22 cellular contexts compared by ENCODE assay signal in genomic region chr2:120515759-120516295, GRCh38.
A peak's percentile ranks its signal among the peaks of the same experiment; 100 is the strongest.
DNase-seq lines count a peak whose midpoint lies in the region; ATAC-seq, FAIRE-seq and TF ChIP-seq lines count a peak whose summit lies in the region.
"Had no signal": no experiment of that assay in that cellular context is flagged by ENCODE, and none has a peak within 500 bp of the region (broad histone marks: within the 10 kb centered on the region; RNA-seq: fewer than 3 reads in every experiment).

No MANE protein-coding gene starts in this region.

- H3K9me3 Mint-ChIP-seq in activated CD8-positive, alpha-beta T cell treated with anti-CD3 and anti-CD28 coated beads for 36 hours, result no peaks in the 10 kb centered on the region

- TF ChIP-seq RAD21 in liver (IDR thresholded peaks at IDR 0.05), result no peak

- no peaks in the 10 kb centered on the region for H3K4me1 ChIP-seq in HEK293 (ENCODE audit: control insufficient read depth, insufficient read depth, low read length)
- H3K4me1 ChIP-seq in adipocyte (ENCODE audit: control insufficient read depth, insufficient read depth, low read length), result peaks cover 19% of the 10 kb centered on the region
- peaks cover 0 to 23% (median 15%) of the 10 kb centered on the region in 4 donors for H3K4me1 ChIP-seq in liver (ENCODE audit: control insufficient read depth in 4 of 4, insufficient read depth in 4 of 4, low read length in 3 of 4)
- H3K4me1 ChIP-seq: A549 had no signal

- H3K4me1 Mint-ChIP-seq in activated CD8-positive, alpha-beta T cell treated with anti-CD3 and anti-CD28 coated beads for 36 hours (ENCODE audit: low read depth), result no peaks in the 10 kb centered on the region

- intact Hi-C loops in activated CD8-positive, alpha-beta T cell treated with anti-CD3 and anti-CD28 coated beads for 36 hours (cut with micrococcal nuclease), result no loop called here

- H3K27me3 Mint-ChIP-seq in activated CD8-positive, alpha-beta T cell treated with anti-CD3 and anti-CD28 coated beads for 36 hours, result peaks cover 7% of the 10 kb centered on the region

- DNase-seq in adipocyte (ENCODE audit: low read depth) (peak; percentile 34), urothelium cell line (ENCODE audit: low spot score) (no peak), glomerular visceral epithelial cell (ENCODE audit: extremely low spot score) (no peak)
- DNase-seq in activated CD8-positive, alpha-beta T cell treated with anti-CD3 and anti-CD28 coated beads for 36 hours, result no peak
- DNase-seq: 8988T; ACHN; C1 segment of cervical spinal cord; Calu3; CD4-positive, alpha-beta memory T cell; COR-L47; DMS53; DMS79 treated with DMSO at 0.1 percent for 48 hours; GF-D8; GOT3 had no signal

- WGBS in liver, result 92% methylated on average over 2 of the region's 2 CpGs

- H3K36me3 ChIP-seq in HEK293 (ENCODE audit: control insufficient read depth in 2 of 2, insufficient read depth in 1 of 2, low read length in 2 of 2) (no peaks in the 10 kb centered on the region), adipocyte (ENCODE audit: control insufficient read depth, insufficient read depth, low read length, severe bottlenecking) (no peaks in the 10 kb centered on the region), liver (ENCODE audit: control insufficient read depth in 4 of 4, insufficient read depth in 3 of 4, low read depth in 1 of 4, low read length in 3 of 4) (no peaks in the 10 kb centered on the region)
- H3K36me3 ChIP-seq: HAP-1 had no signal

- H3K4me3 Mint-ChIP-seq in activated CD8-positive, alpha-beta T cell treated with anti-CD3 and anti-CD28 coated beads for 36 hours, result no peak overlapping the region
- H3K4me3 Mint-ChIP-seq: CD4-positive, alpha-beta memory T cell had no signal

- no peaks in the 10 kb centered on the region for H3K36me3 Mint-ChIP-seq in activated CD8-positive, alpha-beta T cell treated with anti-CD3 and anti-CD28 coated beads for 36 hours (ENCODE audit: low read depth)
- H3K36me3 Mint-ChIP-seq: CD4-positive, alpha-beta memory T cell had no signal

- peaks cover 21% of the 10 kb centered on the region for H3K27me3 ChIP-seq in adipocyte (replicated peaks; ENCODE audit: control insufficient read depth, insufficient read depth, low read length)
- no peaks in the 10 kb centered on the region for H3K27me3 ChIP-seq in liver (ENCODE audit: control insufficient read depth in 4 of 4, insufficient read depth in 4 of 4, low read length in 3 of 4)

- H3K4me3 ChIP-seq in HEK293 (ENCODE audit: low read depth, low read length) (no peak overlapping the region), adipocyte (ENCODE audit: low read length) (no peak overlapping the region), liver (ENCODE audit: low read depth in 1 of 3, low read length in 3 of 3) (no peak overlapping the region)
- H3K4me3 ChIP-seq: A549, HAP-1 had no signal

- POLR2A ChIA-PET in HEK293 (lab: Yijun Ruan, JAX), result no interaction called here
- POLR2A ChIA-PET in activated CD8-positive, alpha-beta T cell treated with anti-CD3 and anti-CD28 coated beads for 36 hours (lab: Charles Lee), result no interaction called here

- TF ChIP-seq CTCF in HEK293 (tag by site-specific recombination; IDR thresholded peaks at IDR 0.05) (no peak), liver (IDR thresholded peaks at IDR 0.05; ENCODE audit: low read depth, low read length, missing input control) (no peak)
- no peak for TF ChIP-seq CTCF in activated CD8-positive, alpha-beta T cell treated with anti-CD3 and anti-CD28 coated beads for 36 hours (IDR thresholded peaks at IDR 0.05)

- H3K27ac Mint-ChIP-seq in activated CD8-positive, alpha-beta T cell treated with anti-CD3 and anti-CD28 coated beads for 36 hours, result no peak overlapping the region

- FAIRE-seq in urothelium cell line (lab: Jason Lieb, UNC), result peak; percentile 79
- FAIRE-seq: A549, GM12891, GM18507, H54 had no signal

- ATAC-seq in HG03521 (IDR thresholded peaks at IDR 0.05; ENCODE audit: unreplicated experiment), result no peak
- ATAC-seq in activated CD8-positive, alpha-beta T cell treated with anti-CD3 and anti-CD28 coated beads for 36 hours, result no peak
- ATAC-seq: A549 had no signal

- CTCF ChIA-PET in HEK293 (lab: Yijun Ruan, JAX), result interaction anchor here (1.2 kb wide), 1 partner anchor 173 kb away, joined by 3 read pairs; no protein-coding TSS in a partner anchor
- CTCF ChIA-PET in activated CD8-positive, alpha-beta T cell treated with anti-CD3 and anti-CD28 coated beads for 36 hours (lab: Charles Lee), result no interaction called here

- H3K9me3 ChIP-seq in HEK293 (ENCODE audit: control insufficient read depth, insufficient read depth, low read depth, low read length) (no peaks in the 10 kb centered on the region), adipocyte (ENCODE audit: control insufficient read depth, low read length) (no peaks in the 10 kb centered on the region), liver (ENCODE audit: control insufficient read depth in 4 of 4, low read length in 3 of 4) (no peaks in the 10 kb centered on the region)
- H3K9me3 ChIP-seq: A549, HAP-1 had no signal

- H3K9ac ChIP-seq in adipocyte (ENCODE audit: low read length), result no peak overlapping the region
- peak overlapping the region in 1 of 2 donors; percentile 4 for H3K9ac ChIP-seq in liver (ENCODE audit: low read depth in 1 of 2, low read length in 2 of 2)

- H3K27ac ChIP-seq in HEK293 (ENCODE audit: extremely low read depth, low read depth, low read length) (no peak overlapping the region), liver (ENCODE audit: low read depth in 1 of 2, low read length in 2 of 2) (peak overlapping the region; percentile 84 to 86)
- H3K27ac ChIP-seq: A549 had no signal

TF ChIP-seq in HEK293, 187 proteins besides CTCF, POLR2A, EP300 and RAD21:
- no peak for TF ChIP-seq GLIS2 (tag by site-specific recombination; IDR thresholded peaks at IDR 0.05)
- peak; percentile 3 for TF ChIP-seq PRDM1 (tag by site-specific recombination; IDR thresholded peaks at IDR 0.05)
- TF ChIP-seq GFI1B (tag by site-specific recombination; IDR thresholded peaks at IDR 0.05), result no peak
- TF ChIP-seq AEBP2 (tag by site-specific recombination; IDR thresholded peaks at IDR 0.05; ENCODE audit: borderline replicate concordance), result no peak

TF ChIP-seq in liver, 16 proteins besides CTCF, POLR2A, EP300 and RAD21:
- no peak for TF ChIP-seq REST (IDR thresholded peaks at IDR 0.05)
- TF ChIP-seq ATF3 (IDR thresholded peaks at IDR 0.05), result no peak
- TF ChIP-seq GABPA (IDR thresholded peaks at IDR 0.05 in 1 of 2, conservative IDR thresholded peaks at IDR 0.05 in 1 of 2), result no peak
